ENCODE assay signal across 9 cellular contexts in genomic region chr5:134115806-134116175, GRCh38. TPM values are rescaled to one million over a fixed set of nuclear protein-coding genes. Genes with fewer than 3 reads are reported as not detected.
DNase-seq lines count a peak whose midpoint lies in the region; ATAC-seq and TF ChIP-seq lines count a peak whose summit lies in the region.
"Had no signal": no experiment of that assay in that cellular context is flagged by ENCODE, and none has a peak within 500 bp of the region (broad histone marks: within the 10 kb centered on the region; RNA-seq: fewer than 3 reads in every experiment).

No MANE protein-coding gene starts in this region.

- peaks cover 10% of the 10 kb centered on the region for H3K27me3 ChIP-seq in lower lobe of right lung (ENCODE audit: low read depth)
- peaks cover 20% of the 10 kb centered on the region for H3K27me3 ChIP-seq in transverse colon
- H3K27me3 ChIP-seq in left lung: peaks cover 14 to 46% of the 10 kb centered on the region in 2 donors

- H3K9me3 Mint-ChIP-seq in activated naive CD4-positive, alpha-beta T cell treated with anti-CD3 and anti-CD28 coated beads for 36 hours: no peaks in the 10 kb centered on the region
- H3K9me3 Mint-ChIP-seq in activated CD8-positive, alpha-beta T cell treated with anti-CD3 and anti-CD28 coated beads, Interleukin-2, amount 10 ng/mL, durations not matched to agents 7 days and 5 days (ENCODE audit: insufficient read depth): no peaks in the 10 kb centered on the region

- peak overlapping the region; percentile 74 for H3K4me3 ChIP-seq in lower lobe of right lung
- H3K4me3 ChIP-seq in transverse colon: peak overlapping the region in 2 of 4 donors; percentile 50 to 72
- H3K4me3 ChIP-seq in left lung: peak overlapping the region in 1 of 2 donors; percentile 68

- no peaks in the 10 kb centered on the region for H3K36me3 ChIP-seq in lower lobe of right lung
- H3K36me3 ChIP-seq in transverse colon: no peaks in the 10 kb centered on the region
- H3K36me3 ChIP-seq in left lung: no peaks in the 10 kb centered on the region
- H3K36me3 ChIP-seq: gastroesophageal sphincter had no signal

- no peaks in the 10 kb centered on the region for H3K27me3 Mint-ChIP-seq in activated naive CD4-positive, alpha-beta T cell treated with anti-CD3 and anti-CD28 coated beads for 36 hours (ENCODE audit: low read depth)
- H3K27me3 Mint-ChIP-seq in activated CD8-positive, alpha-beta T cell treated with anti-CD3 and anti-CD28 coated beads, Interleukin-2, amount 10 ng/mL, durations not matched to agents 7 days and 5 days (ENCODE audit: low read depth): peaks cover 10% of the 10 kb centered on the region

- POLR2A ChIA-PET in activated CD8-positive, alpha-beta T cell treated with anti-CD3 and anti-CD28 coated beads, Interleukin-2, amount 10 ng/mL, durations not matched to agents 7 days and 5 days (lab: Charles Lee): interaction anchor here (1.0 to 5.6 kb wide), 6 partner anchors 8 to 74 kb away, joined by 3 to 45 read pairs (median 18); no protein-coding TSS in a partner anchor

- H3K27ac ChIP-seq in lower lobe of right lung (no peak overlapping the region), transverse colon (peak overlapping the region in 3 of 4 donors; percentile 40 to 56 (median 49)), left lung (peak overlapping the region in 1 of 2 donors; percentile 33)

- in situ Hi-C loops in transverse colon (cut with MboI; ENCODE audit: low pct_ligation_motif_present in 1 of 4, low pct_unique_long_range_greater_than_20kb in 1 of 4, low sequenced_read_pairs in 3 of 4): no loop called here

- H3K4me1 Mint-ChIP-seq in activated naive CD4-positive, alpha-beta T cell treated with anti-CD3 and anti-CD28 coated beads for 36 hours (ENCODE audit: low read depth): peaks cover 71% of the 10 kb centered on the region
- H3K4me1 Mint-ChIP-seq in activated CD8-positive, alpha-beta T cell treated with anti-CD3 and anti-CD28 coated beads, Interleukin-2, amount 10 ng/mL, durations not matched to agents 7 days and 5 days (ENCODE audit: low read depth): peaks cover 84% of the 10 kb centered on the region

- CTCF ChIA-PET in activated naive CD4-positive, alpha-beta T cell treated with anti-CD3 and anti-CD28 coated beads for 36 hours (lab: Charles Lee): interaction anchor here (1.3 to 22.6 kb wide), 4 partner anchors 8 to 74 kb away, joined by 6 to 437 read pairs (median 152); no protein-coding TSS in a partner anchor
- CTCF ChIA-PET in activated CD8-positive, alpha-beta T cell treated with anti-CD3 and anti-CD28 coated beads, Interleukin-2, amount 10 ng/mL, durations not matched to agents 7 days and 5 days (lab: Charles Lee): no interaction called here

- peak overlapping the region; percentile 77 for H3K4me3 Mint-ChIP-seq in activated naive CD4-positive, alpha-beta T cell treated with anti-CD3 and anti-CD28 coated beads for 36 hours
- H3K4me3 Mint-ChIP-seq in activated CD8-positive, alpha-beta T cell treated with anti-CD3 and anti-CD28 coated beads, Interleukin-2, amount 10 ng/mL, durations not matched to agents 7 days and 5 days: peak overlapping the region; percentile 69

- ATAC-seq in activated CD8-positive, alpha-beta T cell treated with anti-CD3 and anti-CD28 coated beads, Interleukin-2, amount 10 ng/mL, durations not matched to agents 7 days and 5 days: no peak
- ATAC-seq in lower lobe of right lung (no peak), GM19023 (IDR thresholded peaks at IDR 0.05; ENCODE audit: unreplicated experiment) (no peak), left lung (no peak), HG03457 (IDR thresholded peaks at IDR 0.05; ENCODE audit: unreplicated experiment) (no peak)

- no peaks in the 10 kb centered on the region for H3K9me3 ChIP-seq in lower lobe of right lung
- H3K9me3 ChIP-seq in transverse colon: no peaks in the 10 kb centered on the region
- H3K9me3 ChIP-seq in left lung: no peaks in the 10 kb centered on the region
- H3K9me3 ChIP-seq: gastroesophageal sphincter had no signal

- 61% methylated on average over 13 of the region's 13 CpGs; no CpG with 5 or more reads in 1 of the 2 donors for WGBS in transverse colon (ENCODE audit: low coverage in 1 of 2), 2 donors

- H3K36me3 Mint-ChIP-seq in activated naive CD4-positive, alpha-beta T cell treated with anti-CD3 and anti-CD28 coated beads for 36 hours (ENCODE audit: low read depth): peaks cover 52% of the 10 kb centered on the region
- peaks cover 47% of the 10 kb centered on the region for H3K36me3 Mint-ChIP-seq in activated CD8-positive, alpha-beta T cell treated with anti-CD3 and anti-CD28 coated beads, Interleukin-2, amount 10 ng/mL, durations not matched to agents 7 days and 5 days (ENCODE audit: low read depth)

- H3K27ac Mint-ChIP-seq in activated naive CD4-positive, alpha-beta T cell treated with anti-CD3 and anti-CD28 coated beads for 36 hours: peak overlapping the region; percentile 82
- H3K27ac Mint-ChIP-seq in activated CD8-positive, alpha-beta T cell treated with anti-CD3 and anti-CD28 coated beads, Interleukin-2, amount 10 ng/mL, durations not matched to agents 7 days and 5 days: peak overlapping the region; percentile 62

- TF ChIP-seq POLR2A in transverse colon (IDR thresholded peaks at IDR 0.05): no peak

- no peak for TF ChIP-seq EP300 in transverse colon (IDR thresholded peaks at IDR 0.05; ENCODE audit: low read depth)

- H3K4me1 ChIP-seq in lower lobe of right lung (peaks cover 18% of the 10 kb centered on the region), transverse colon (peaks cover 6 to 21% (median 14%) of the 10 kb centered on the region in 4 donors), left lung (peaks cover 8 to 23% of the 10 kb centered on the region in 2 donors)

- no peak for DNase-seq in activated naive CD4-positive, alpha-beta T cell treated with anti-CD3 and anti-CD28 coated beads for 36 hours
- no peak for DNase-seq in activated naive CD4-positive, alpha-beta T cell treated with Interleukin-2 at 50 U/mL for 16 hours
- no peak for DNase-seq in activated CD8-positive, alpha-beta T cell treated with anti-CD3 and anti-CD28 coated beads, Interleukin-2, amount 10 ng/mL, durations not matched to agents 7 days and 5 days
- DNase-seq in lower lobe of right lung (no peak), transverse colon (no peak), left lung (no peak)

- intact Hi-C loops in activated naive CD4-positive, alpha-beta T cell treated with anti-CD3 and anti-CD28 coated beads for 36 hours (cut with micrococcal nuclease): loop anchor here (1.0 to 10.0 kb wide), 3 partner anchors 9 to 1691 kb away; partner anchors contain the start of gene SKP1
- intact Hi-C loops in lower lobe of right lung (cut with DNase I): no loop called here
- intact Hi-C loops in transverse colon (cut with DNase I; ENCODE audit: low total_unique reads): loop anchor here (10.0 kb wide), 1 partner anchor 1331 kb away; no protein-coding TSS in a partner anchor
- intact Hi-C loops in left lung (cut with DNase I): no loop called here

- TF ChIP-seq CTCF in lower lobe of right lung (IDR thresholded peaks at IDR 0.05) (no peak), transverse colon (IDR thresholded peaks at IDR 0.05) (no peak), left lung (IDR thresholded peaks at IDR 0.05) (no peak)

RNA-seq across cellular contexts. Expression of gene TCF7, which starts 1.3 kb away (rescaled TPM):
- total RNA-seq in activated naive CD4-positive, alpha-beta T cell treated with anti-CD3 and anti-CD28 coated beads for 36 hours: 10 to 100 TPM; 87.9 to 92.3 TPM
- 10 to 100 TPM; 93.4 to 97.8 TPM for total RNA-seq in activated CD8-positive, alpha-beta T cell treated with anti-CD3 and anti-CD28 coated beads, Interleukin-2, amount 10 ng/mL, durations not matched to agents 7 days and 5 days
- total RNA-seq in lower lobe of right lung (5.7 TPM), transverse colon (1 to 10 TPM in 3 of 4 donors, under 1 TPM in 1; 0.60 to 7.1 (median 3.1) TPM), left lung (1 to 10 TPM; 4.8 to 5.1 TPM)

Comparison
In these comparisons a context has a peak if more than half of its experiments do, and no peak if none do; other contexts are left out.
1. RNA of gene TCF7, which starts 1.3 kb away (total RNA-seq): 93.4 to 97.8 TPM in activated CD8-positive, alpha-beta T cell treated with anti-CD3 and anti-CD28 coated beads, Interleukin-2, amount 10 ng/mL, durations not matched to agents 7 days and 5 days and 87.9 to 92.3 TPM in activated naive CD4-positive, alpha-beta T cell treated with anti-CD3 and anti-CD28 coated beads for 36 hours; 5.7 TPM in lower lobe of right lung (single experiment), 4.8 to 5.1 TPM in left lung and 0.60 to 7.1 TPM in transverse colon; every median in the first group is over 10 times any median in the second.
2. intact Hi-C loops: an anchor here in activated naive CD4-positive, alpha-beta T cell treated with anti-CD3 and anti-CD28 coated beads for 36 hours (1.0 to 10.0 kb wide) and transverse colon (10.0 kb wide); none called in lower lobe of right lung and left lung.